1 cellular context compared by ENCODE assay signal in the genomic region with DNA sequence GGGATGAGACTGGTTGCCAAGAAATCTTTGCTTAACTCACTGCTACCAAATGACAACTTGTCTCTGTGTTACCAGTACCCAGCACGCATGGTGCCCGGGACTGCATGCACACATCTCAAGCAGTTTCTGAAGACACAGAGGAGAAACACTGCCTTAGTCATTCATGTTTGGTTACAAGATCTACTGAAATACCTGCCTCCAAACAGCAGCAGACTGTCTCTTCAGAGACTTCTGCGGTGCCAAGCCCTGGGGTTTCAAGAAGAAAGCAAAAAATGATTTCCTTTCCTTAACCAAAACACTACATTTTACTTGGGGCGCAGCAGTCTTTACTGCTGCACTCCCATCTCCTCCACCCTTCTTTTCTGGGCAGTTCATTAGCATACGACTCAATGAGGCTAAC.
TF ChIP-seq lines count a peak whose summit lies in the region.

No MANE protein-coding gene starts in this region.

TF ChIP-seq in H1, 55 proteins besides CTCF, POLR2A, EP300 and RAD21:
- TF ChIP-seq RNF2 (IDR thresholded peaks at IDR 0.05; ENCODE audit: borderline replicate concordance, low read depth, low read length, missing control alignments, poor library complexity, severe bottlenecking), result no peak
- TF ChIP-seq, protein P1, sequence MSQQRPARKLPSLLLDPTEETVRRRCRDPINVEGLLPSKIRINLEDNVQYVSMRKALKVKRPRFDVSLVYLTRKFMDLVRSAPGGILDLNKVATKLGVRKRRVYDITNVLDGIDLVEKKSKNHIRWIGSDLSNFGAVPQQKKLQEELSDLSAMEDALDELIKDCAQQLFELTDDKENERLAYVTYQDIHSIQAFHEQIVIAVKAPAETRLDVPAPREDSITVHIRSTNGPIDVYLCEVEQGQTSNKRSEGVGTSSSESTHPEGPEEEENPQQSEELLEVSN (IDR thresholded peaks at IDR 0.05), result no peak
- TF ChIP-seq, protein P2, sequence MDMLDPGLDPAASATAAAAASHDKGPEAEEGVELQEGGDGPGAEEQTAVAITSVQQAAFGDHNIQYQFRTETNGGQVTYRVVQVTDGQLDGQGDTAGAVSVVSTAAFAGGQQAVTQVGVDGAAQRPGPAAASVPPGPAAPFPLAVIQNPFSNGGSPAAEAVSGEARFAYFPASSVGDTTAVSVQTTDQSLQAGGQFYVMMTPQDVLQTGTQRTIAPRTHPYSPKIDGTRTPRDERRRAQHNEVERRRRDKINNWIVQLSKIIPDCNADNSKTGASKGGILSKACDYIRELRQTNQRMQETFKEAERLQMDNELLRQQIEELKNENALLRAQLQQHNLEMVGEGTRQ (IDR thresholded peaks at IDR 0.05; ENCODE audit: low read length), result no peak
- no peak for TF ChIP-seq GABPA (IDR thresholded peaks at IDR 0.05; ENCODE audit: borderline replicate concordance, insufficient read depth, low read length)
- TF ChIP-seq FOSL1 (IDR thresholded peaks at IDR 0.05; ENCODE audit: insufficient read depth, low read depth, low read length), result no peak
- TF ChIP-seq BACH1 (IDR thresholded peaks at IDR 0.05; ENCODE audit: low read length), result no peak
- no peak for TF ChIP-seq TAF1 (IDR thresholded peaks at IDR 0.05; ENCODE audit: low read depth, low read length)
- no peak for TF ChIP-seq KDM5A (IDR thresholded peaks at IDR 0.05; ENCODE audit: low read length)
- no peak for TF ChIP-seq KDM1A (IDR thresholded peaks at IDR 0.05; ENCODE audit: borderline replicate concordance, low read length)
- no peak for TF ChIP-seq GTF2F1 (IDR thresholded peaks at IDR 0.05; ENCODE audit: borderline replicate concordance, low read depth, low read length)
- TF ChIP-seq PHF8 (conservative IDR thresholded peaks at IDR 0.05; ENCODE audit: low read depth, low read length), result no peak
- no peak for TF ChIP-seq BRCA1 (IDR thresholded peaks at IDR 0.05; ENCODE audit: low read depth, low read length)
- no peak for TF ChIP-seq CREB1 (IDR thresholded peaks at IDR 0.05)
- TF ChIP-seq TEAD4 (IDR thresholded peaks at IDR 0.05; ENCODE audit: low read depth, low read length), result no peak
- TF ChIP-seq POLR2AphosphoS5 (IDR thresholded peaks at IDR 0.05; ENCODE audit: low read depth, low read length), result no peak
- no peak for TF ChIP-seq ZNF274 (IDR thresholded peaks at IDR 0.05; ENCODE audit: borderline replicate concordance, extremely low read depth, low read length)
- no peak for TF ChIP-seq CBX8 (IDR thresholded peaks at IDR 0.05; ENCODE audit: borderline replicate concordance, low read depth, low read length)
- no peak for TF ChIP-seq SIRT6 (IDR thresholded peaks at IDR 0.05; ENCODE audit: low read length)
- TF ChIP-seq CTBP2 (IDR thresholded peaks at IDR 0.05; ENCODE audit: borderline replicate concordance, insufficient read depth, insufficient read length, low read length), result no peak
- no peak for TF ChIP-seq CHD2 (IDR thresholded peaks at IDR 0.05; ENCODE audit: low read length)
